ENCODE assay signal across 25 cellular contexts in the genomic region with DNA sequence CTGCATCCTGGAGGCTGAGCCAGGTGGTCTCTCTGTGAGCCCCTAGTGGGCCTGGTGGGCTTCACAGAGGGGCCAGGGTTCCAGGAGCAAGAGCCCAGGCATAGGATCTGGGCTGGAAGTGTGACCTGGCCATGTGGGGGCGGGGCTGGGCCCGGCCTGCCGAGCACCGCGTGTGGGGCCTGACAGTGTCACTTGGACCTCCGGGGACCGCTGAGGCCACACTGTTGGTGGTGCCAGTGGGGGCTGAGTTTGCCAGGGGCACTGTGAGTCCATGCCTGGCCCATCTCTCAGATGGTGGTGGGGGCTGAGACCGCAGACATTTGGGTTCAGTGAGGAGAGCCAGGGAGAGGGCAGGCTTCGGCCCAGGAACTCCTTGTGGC. TPM values are rescaled to one million over a fixed set of nuclear protein-coding genes. Genes with fewer than 3 reads are reported as not detected.
DNase-seq lines count a peak whose midpoint lies in the region; ATAC-seq, FAIRE-seq and TF ChIP-seq lines count a peak whose summit lies in the region.
"Had no signal": no experiment of that assay in that cellular context is flagged by ENCODE, and none has a peak within 500 bp of the region (broad histone marks: within the 10 kb centered on the region; RNA-seq: fewer than 3 reads in every experiment).

No MANE protein-coding gene starts in this region.

- H3K27ac ChIP-seq in pancreas (peak overlapping the region in 3 of 4 donors; percentile 50 to 62 (median 59)), suprapubic skin (peak overlapping the region; percentile 6)
- H3K27ac ChIP-seq: SJSA1 had no signal

- no peak for FAIRE-seq in pancreas (lab: Jason Lieb, UNC)
- FAIRE-seq: endothelial cell of umbilical vein, TTC549 had no signal

- H3K27me3 ChIP-seq in pancreas (no peaks in the 10 kb centered on the region), suprapubic skin (no peaks in the 10 kb centered on the region)
- H3K27me3 ChIP-seq: MG63, SJSA1 had no signal

- no peaks in the 10 kb centered on the region for H3K9me3 ChIP-seq in pancreas
- no peaks in the 10 kb centered on the region for H3K9me3 ChIP-seq in suprapubic skin
- H3K9me3 ChIP-seq: MG63, SJSA1 had no signal

- TF ChIP-seq CTCF in pancreas (IDR thresholded peaks at IDR 0.05): no peak
- no peak for TF ChIP-seq CTCF in suprapubic skin (IDR thresholded peaks at IDR 0.05)
- TF ChIP-seq CTCF in nephron progenitor cell (IDR thresholded peaks at IDR 0.05): no peak

- H3K36me3 ChIP-seq in pancreas: no peaks in the 10 kb centered on the region
- no peaks in the 10 kb centered on the region for H3K36me3 ChIP-seq in suprapubic skin
- H3K36me3 ChIP-seq: SJSA1 had no signal

- TF ChIP-seq EP300 in suprapubic skin (IDR thresholded peaks at IDR 0.05): no peak

- H3K4me1 ChIP-seq in pancreas (peaks cover 49 to 79% (median 60%) of the 10 kb centered on the region in 3 donors), suprapubic skin (peaks cover 70% of the 10 kb centered on the region)

- POLR2A ChIA-PET in activated CD8-positive, alpha-beta T cell treated with anti-CD3 and anti-CD28 coated beads, Interleukin-2, amount 10 ng/mL, durations not matched to agents 7 days and 5 days (lab: Charles Lee): no interaction called here

- H3K4me3 ChIP-seq in pancreas (peak overlapping the region in 1 of 4 donors; percentile 3), suprapubic skin (no peak overlapping the region)
- H3K4me3 ChIP-seq: MG63, SJSA1 had no signal

- H3K9me3 Mint-ChIP-seq in activated naive CD4-positive, alpha-beta T cell treated with anti-CD3 and anti-CD28 coated beads, Interleukin-2, amount 50 U/mL, for 72 hours: no peaks in the 10 kb centered on the region
- no peaks in the 10 kb centered on the region for H3K9me3 Mint-ChIP-seq in activated naive CD4-positive, alpha-beta T cell treated with anti-CD3 and anti-CD28 coated beads for 36 hours
- no peaks in the 10 kb centered on the region for H3K9me3 Mint-ChIP-seq in activated T-helper 17 cell treated with anti-CD3 and anti-CD28 coated beads, Interleukin-2, amount 50 U/mL, for 72 hours
- no peaks in the 10 kb centered on the region for H3K9me3 Mint-ChIP-seq in nephron progenitor cell
- no peaks in the 10 kb centered on the region for H3K9me3 Mint-ChIP-seq in activated CD8-positive, alpha-beta T cell treated with anti-CD3 and anti-CD28 coated beads, Interleukin-2, amount 10 ng/mL, durations not matched to agents 7 days and 5 days (ENCODE audit: insufficient read depth)
- no peaks in the 10 kb centered on the region for H3K9me3 Mint-ChIP-seq in activated T-helper 1 cell treated with anti-CD3 and anti-CD28 coated beads, Interleukin-12 subunit alpha, Interleukin-12 subunit beta, Interleukin-2, Interleukin-4 antibody, amounts not matched to agents 30 ng/mL and 10 ng/mL and 1 ng/mL, durations not matched to agents 14 hours and 24 hours and 36 hours
- H3K9me3 Mint-ChIP-seq: activated CD4-positive, alpha-beta memory T cell treated with anti-CD3 and anti-CD28 coated beads, Interleukin-2, amount 10 ng/mL, durations not matched to agents 7 days and 5 days; CD8-positive, alpha-beta T cell; mesothelial cell of epicardium; naive B cell had no signal

- H3K4me1 Mint-ChIP-seq in activated naive CD4-positive, alpha-beta T cell treated with anti-CD3 and anti-CD28 coated beads for 36 hours (ENCODE audit: low read depth): peaks cover 70% of the 10 kb centered on the region
- peaks cover 11% of the 10 kb centered on the region for H3K4me1 Mint-ChIP-seq in activated T-helper 17 cell treated with anti-CD3 and anti-CD28 coated beads, Interleukin-2, amount 50 U/mL, for 72 hours
- H3K4me1 Mint-ChIP-seq in nephron progenitor cell: peaks cover 61% of the 10 kb centered on the region
- H3K4me1 Mint-ChIP-seq in activated CD8-positive, alpha-beta T cell treated with anti-CD3 and anti-CD28 coated beads, Interleukin-2, amount 10 ng/mL, durations not matched to agents 7 days and 5 days (ENCODE audit: low read depth): peaks cover 27% of the 10 kb centered on the region
- H3K4me1 Mint-ChIP-seq in activated T-helper 1 cell treated with anti-CD3 and anti-CD28 coated beads, Interleukin-12 subunit alpha, Interleukin-12 subunit beta, Interleukin-2, Interleukin-4 antibody, amounts not matched to agents 30 ng/mL and 10 ng/mL and 1 ng/mL, durations not matched to agents 14 hours and 24 hours and 36 hours (ENCODE audit: low read depth): peaks cover 21% of the 10 kb centered on the region

- peak overlapping the region; percentile 44 to 68 for H3K27ac Mint-ChIP-seq in activated naive CD4-positive, alpha-beta T cell treated with anti-CD3 and anti-CD28 coated beads, Interleukin-2, amount 50 U/mL, for 72 hours
- no peak overlapping the region for H3K27ac Mint-ChIP-seq in activated naive CD4-positive, alpha-beta T cell treated with anti-CD3 and anti-CD28 coated beads for 36 hours
- H3K27ac Mint-ChIP-seq in activated T-helper 17 cell treated with anti-CD3 and anti-CD28 coated beads, Interleukin-2, amount 50 U/mL, for 72 hours: peak overlapping the region; percentile 25
- no peak overlapping the region for H3K27ac Mint-ChIP-seq in nephron progenitor cell
- H3K27ac Mint-ChIP-seq in activated CD8-positive, alpha-beta T cell treated with anti-CD3 and anti-CD28 coated beads, Interleukin-2, amount 10 ng/mL, durations not matched to agents 7 days and 5 days: no peak overlapping the region
- H3K27ac Mint-ChIP-seq in activated T-helper 1 cell treated with anti-CD3 and anti-CD28 coated beads, Interleukin-12 subunit alpha, Interleukin-12 subunit beta, Interleukin-2, Interleukin-4 antibody, amounts not matched to agents 30 ng/mL and 10 ng/mL and 1 ng/mL, durations not matched to agents 14 hours and 24 hours and 36 hours: no peak overlapping the region
- H3K27ac Mint-ChIP-seq: activated CD4-positive, alpha-beta memory T cell treated with anti-CD3 and anti-CD28 coated beads, Interleukin-2, amount 10 ng/mL, durations not matched to agents 7 days and 5 days had no signal

- CTCF ChIA-PET in activated naive CD4-positive, alpha-beta T cell treated with anti-CD3 and anti-CD28 coated beads for 36 hours (lab: Charles Lee): no interaction called here
- CTCF ChIA-PET in activated CD8-positive, alpha-beta T cell treated with anti-CD3 and anti-CD28 coated beads, Interleukin-2, amount 10 ng/mL, durations not matched to agents 7 days and 5 days (lab: Charles Lee): no interaction called here

- 27 to 31% methylated on average over 7 to 9 of the region's 9 CpGs for WGBS in pancreas, 2 donors
- 92% methylated on average over 2 of the region's 9 CpGs for WGBS in suprapubic skin

- TF ChIP-seq POLR2A in suprapubic skin (IDR thresholded peaks at IDR 0.05): no peak

- H3K27me3 Mint-ChIP-seq in activated naive CD4-positive, alpha-beta T cell treated with anti-CD3 and anti-CD28 coated beads for 36 hours (ENCODE audit: low read depth): no peaks in the 10 kb centered on the region
- no peaks in the 10 kb centered on the region for H3K27me3 Mint-ChIP-seq in activated T-helper 17 cell treated with anti-CD3 and anti-CD28 coated beads, Interleukin-2, amount 50 U/mL, for 72 hours
- no peaks in the 10 kb centered on the region for H3K27me3 Mint-ChIP-seq in nephron progenitor cell (ENCODE audit: low read depth, poor library complexity)
- no peaks in the 10 kb centered on the region for H3K27me3 Mint-ChIP-seq in activated CD8-positive, alpha-beta T cell treated with anti-CD3 and anti-CD28 coated beads, Interleukin-2, amount 10 ng/mL, durations not matched to agents 7 days and 5 days (ENCODE audit: low read depth)
- H3K27me3 Mint-ChIP-seq in activated T-helper 1 cell treated with anti-CD3 and anti-CD28 coated beads, Interleukin-12 subunit alpha, Interleukin-12 subunit beta, Interleukin-2, Interleukin-4 antibody, amounts not matched to agents 30 ng/mL and 10 ng/mL and 1 ng/mL, durations not matched to agents 14 hours and 24 hours and 36 hours (ENCODE audit: insufficient read depth): peaks cover 1% of the 10 kb centered on the region
- H3K27me3 Mint-ChIP-seq: activated CD4-positive, alpha-beta memory T cell treated with anti-CD3 and anti-CD28 coated beads, Interleukin-2, amount 10 ng/mL, durations not matched to agents 7 days and 5 days; naive B cell had no signal

- no peak for DNase-seq in activated naive CD4-positive, alpha-beta T cell treated with anti-CD3 and anti-CD28 coated beads, Interleukin-2, amount 50 U/mL, for 72 hours (ENCODE audit: low spot score in 2 of 2)
- DNase-seq in activated naive CD4-positive, alpha-beta T cell treated with anti-CD3 and anti-CD28 coated beads for 36 hours: no peak
- DNase-seq in pancreas: peak in 2 of 6 donors; percentile 58 to 78
- DNase-seq in suprapubic skin (ENCODE audit: low spot score in 2 of 2): no peak
- DNase-seq in nephron progenitor cell: no peak
- DNase-seq in activated CD8-positive, alpha-beta T cell treated with anti-CD3 and anti-CD28 coated beads, Interleukin-2, amount 10 ng/mL, durations not matched to agents 7 days and 5 days: no peak
- no peak for DNase-seq in activated T-helper 1 cell treated with anti-CD3 and anti-CD28 coated beads, Interleukin-12 subunit alpha, Interleukin-12 subunit beta, Interleukin-2, Interleukin-4 antibody, amounts not matched to agents 30 ng/mL and 10 ng/mL and 1 ng/mL, durations not matched to agents 14 hours and 24 hours and 36 hours (ENCODE audit: low spot score)
- DNase-seq: activated CD4-positive, alpha-beta memory T cell treated with anti-CD3 and anti-CD28 coated beads, Interleukin-2, amount 10 ng/mL, durations not matched to agents 7 days and 5 days; activated CD4-positive, CD25-positive, alpha-beta regulatory T cell treated with anti-CD3 and anti-CD28 coated beads, Interleukin-2, amount 50 U/mL, for 72 hours; activated gamma-delta T cell treated with Interleukin-2 at 50 U/mL for 16 hours; activated T-cell treated with anti-CD3 and anti-CD28 coated beads for 4 hours; CD8-positive, alpha-beta T cell; MG63; naive B cell; NCI-H2029 treated with DMSO at 0.1 percent for 48 hours; NCI-H226; NCI-H774; retina; stimulated activated CD4-positive, alpha-beta T cell treated with anti-CD3 and anti-CD28 coated beads, Interleukin-2, amount 100 ng/mL, for 48 hours; T-helper 1 cell had no signal

- no peak for ATAC-seq in activated naive CD4-positive, alpha-beta T cell treated with anti-CD3 and anti-CD28 coated beads, Interleukin-2, amount 50 U/mL, for 72 hours
- no peak for ATAC-seq in activated T-helper 17 cell treated with anti-CD3 and anti-CD28 coated beads, Interleukin-2, amount 50 U/mL, for 72 hours (replicated peaks)
- no peak for ATAC-seq in pancreas
- no peak for ATAC-seq in activated CD8-positive, alpha-beta T cell treated with anti-CD3 and anti-CD28 coated beads, Interleukin-2, amount 10 ng/mL, durations not matched to agents 7 days and 5 days
- ATAC-seq: CD8-positive, alpha-beta T cell had no signal

- intact Hi-C loops in activated naive CD4-positive, alpha-beta T cell treated with anti-CD3 and anti-CD28 coated beads for 36 hours (cut with micrococcal nuclease): no loop called here
- intact Hi-C loops in pancreas (cut with DNase I): no loop called here
- intact Hi-C loops in activated T-helper 1 cell treated with anti-CD3 and anti-CD28 coated beads, Interleukin-12 subunit alpha, Interleukin-12 subunit beta, Interleukin-2, Interleukin-4 antibody, amounts not matched to agents 30 ng/mL and 10 ng/mL and 1 ng/mL, durations not matched to agents 14 hours and 24 hours and 36 hours (cut with micrococcal nuclease): no loop called here

- no peak overlapping the region for H3K4me3 Mint-ChIP-seq in activated naive CD4-positive, alpha-beta T cell treated with anti-CD3 and anti-CD28 coated beads for 36 hours
- no peak overlapping the region for H3K4me3 Mint-ChIP-seq in activated T-helper 17 cell treated with anti-CD3 and anti-CD28 coated beads, Interleukin-2, amount 50 U/mL, for 72 hours
- no peak overlapping the region for H3K4me3 Mint-ChIP-seq in nephron progenitor cell
- no peak overlapping the region for H3K4me3 Mint-ChIP-seq in activated CD8-positive, alpha-beta T cell treated with anti-CD3 and anti-CD28 coated beads, Interleukin-2, amount 10 ng/mL, durations not matched to agents 7 days and 5 days
- H3K4me3 Mint-ChIP-seq in activated T-helper 1 cell treated with anti-CD3 and anti-CD28 coated beads, Interleukin-12 subunit alpha, Interleukin-12 subunit beta, Interleukin-2, Interleukin-4 antibody, amounts not matched to agents 30 ng/mL and 10 ng/mL and 1 ng/mL, durations not matched to agents 14 hours and 24 hours and 36 hours: no peak overlapping the region
- H3K4me3 Mint-ChIP-seq: activated CD4-positive, alpha-beta memory T cell treated with anti-CD3 and anti-CD28 coated beads, Interleukin-2, amount 10 ng/mL, durations not matched to agents 7 days and 5 days; CD8-positive, alpha-beta T cell had no signal

- H3K36me3 Mint-ChIP-seq in activated naive CD4-positive, alpha-beta T cell treated with anti-CD3 and anti-CD28 coated beads, Interleukin-2, amount 50 U/mL, for 72 hours: peaks cover 0 to 6% of the 10 kb centered on the region in 2 donors
- no peaks in the 10 kb centered on the region for H3K36me3 Mint-ChIP-seq in activated naive CD4-positive, alpha-beta T cell treated with anti-CD3 and anti-CD28 coated beads for 36 hours (ENCODE audit: low read depth)
- peaks cover 16% of the 10 kb centered on the region for H3K36me3 Mint-ChIP-seq in activated T-helper 17 cell treated with anti-CD3 and anti-CD28 coated beads, Interleukin-2, amount 50 U/mL, for 72 hours (ENCODE audit: low read depth)
- no peaks in the 10 kb centered on the region for H3K36me3 Mint-ChIP-seq in nephron progenitor cell (ENCODE audit: low read depth)
- peaks cover 6% of the 10 kb centered on the region for H3K36me3 Mint-ChIP-seq in activated CD8-positive, alpha-beta T cell treated with anti-CD3 and anti-CD28 coated beads, Interleukin-2, amount 10 ng/mL, durations not matched to agents 7 days and 5 days (ENCODE audit: low read depth)
- H3K36me3 Mint-ChIP-seq in activated T-helper 1 cell treated with anti-CD3 and anti-CD28 coated beads, Interleukin-12 subunit alpha, Interleukin-12 subunit beta, Interleukin-2, Interleukin-4 antibody, amounts not matched to agents 30 ng/mL and 10 ng/mL and 1 ng/mL, durations not matched to agents 14 hours and 24 hours and 36 hours (ENCODE audit: low read depth): peaks cover 4% of the 10 kb centered on the region
- H3K36me3 Mint-ChIP-seq: mesothelial cell of epicardium, naive B cell had no signal

RNA-seq across cellular contexts. Expression of gene FBRSL1, which starts 5.2 kb away (rescaled TPM):
- total RNA-seq in activated naive CD4-positive, alpha-beta T cell treated with anti-CD3 and anti-CD28 coated beads, Interleukin-2, amount 50 U/mL, for 72 hours: 10 to 100 TPM; 30.8 to 37.8 TPM
- 10 to 100 TPM; 35.1 to 36.3 TPM for total RNA-seq in activated naive CD4-positive, alpha-beta T cell treated with anti-CD3 and anti-CD28 coated beads for 36 hours
- 10 to 100 TPM; 34.7 to 38.7 TPM for total RNA-seq in activated T-helper 17 cell treated with anti-CD3 and anti-CD28 coated beads, Interleukin-2, amount 50 U/mL, for 72 hours
- 10 to 100 TPM; 31.1 to 55.8 (median 43.1) TPM for total RNA-seq in pancreas
- 10 to 100 TPM; 45.1 to 62.5 TPM for polyA plus RNA-seq in pancreas
- 10 to 100 TPM; 26.0 to 33.7 (median 27.2) TPM for total RNA-seq in suprapubic skin
- total RNA-seq in activated CD8-positive, alpha-beta T cell treated with anti-CD3 and anti-CD28 coated beads, Interleukin-2, amount 10 ng/mL, durations not matched to agents 7 days and 5 days: 10 to 100 TPM; 51.2 to 58.5 TPM
- 75.8 and 80.2 TPM in 2 replicates for total RNA-seq in activated T-helper 1 cell treated with anti-CD3 and anti-CD28 coated beads, Interleukin-12 subunit alpha, Interleukin-12 subunit beta, Interleukin-2, Interleukin-4 antibody, amounts not matched to agents 30 ng/mL and 10 ng/mL and 1 ng/mL, durations not matched to agents 14 hours and 24 hours and 36 hours

Comparison
In these comparisons a context has a peak if more than half of its experiments do, and no peak if none do; other contexts are left out.
1. H3K27ac Mint-ChIP-seq: peak in activated naive CD4-positive, alpha-beta T cell treated with anti-CD3 and anti-CD28 coated beads, Interleukin-2, amount 50 U/mL, for 72 hours (2 of 2) and activated T-helper 17 cell treated with anti-CD3 and anti-CD28 coated beads, Interleukin-2, amount 50 U/mL, for 72 hours (single experiment); none in activated naive CD4-positive, alpha-beta T cell treated with anti-CD3 and anti-CD28 coated beads for 36 hours (single experiment), nephron progenitor cell (single experiment), activated CD8-positive, alpha-beta T cell treated with anti-CD3 and anti-CD28 coated beads, Interleukin-2, amount 10 ng/mL, durations not matched to agents 7 days and 5 days (single experiment) and activated T-helper 1 cell treated with anti-CD3 and anti-CD28 coated beads, Interleukin-12 subunit alpha, Interleukin-12 subunit beta, Interleukin-2, Interleukin-4 antibody, amounts not matched to agents 30 ng/mL and 10 ng/mL and 1 ng/mL, durations not matched to agents 14 hours and 24 hours and 36 hours (single experiment).